ENCODE assay signal across 9 cellular contexts in genomic region chr11:129766858-129767604, GRCh38. TPM values are rescaled to one million over a fixed set of nuclear protein-coding genes. Genes with fewer than 3 reads are reported as not detected.
A peak's percentile ranks its signal among the peaks of the same experiment; 100 is the strongest.
DNase-seq lines count a peak whose midpoint lies in the region; ATAC-seq and TF ChIP-seq lines count a peak whose summit lies in the region.
"Had no signal": no experiment of that assay in that cellular context is flagged by ENCODE, and none has a peak within 500 bp of the region (broad histone marks: within the 10 kb centered on the region; RNA-seq: fewer than 3 reads in every experiment).

No MANE protein-coding gene starts in this region.

- H3K4me3 ChIP-seq in HCT116 (replicated peaks in 1 of 2; ENCODE audit: low read depth in 1 of 2, low read length in 2 of 2) (no peak overlapping the region), RWPE2 (ENCODE audit: severe bottlenecking) (no peak overlapping the region), esophagus squamous epithelium (no peak overlapping the region), suprapubic skin (no peak overlapping the region)
- H3K4me3 ChIP-seq: skin epidermis had no signal

- TF ChIP-seq EP300 in suprapubic skin (IDR thresholded peaks at IDR 0.05) = no peak

- no peaks in the 10 kb centered on the region for H3K36me3 ChIP-seq in HCT116 (ENCODE audit: control insufficient read depth in 1 of 2, insufficient read depth in 2 of 2, low read length in 2 of 2)
- no peaks in the 10 kb centered on the region for H3K36me3 ChIP-seq in RWPE2 (ENCODE audit: low read depth)
- H3K36me3 ChIP-seq in esophagus squamous epithelium = no peaks in the 10 kb centered on the region
- no peaks in the 10 kb centered on the region for H3K36me3 ChIP-seq in suprapubic skin

- H3K4me2 ChIP-seq in HCT116 (ENCODE audit: low read length) = peak overlapping the region; percentile 53

- H3K27me3 ChIP-seq in HCT116 (ENCODE audit: insufficient read depth, low read length) (no peaks in the 10 kb centered on the region), RWPE2 (ENCODE audit: insufficient read depth, poor library complexity, severe bottlenecking) (no peaks in the 10 kb centered on the region), esophagus squamous epithelium (no peaks in the 10 kb centered on the region), suprapubic skin (no peaks in the 10 kb centered on the region)

- no TSS peak for BruUV-seq in HCT116 (replicated peaks; lab: Mats Ljungman, UMichigan)

- H2AFZ ChIP-seq in HCT116 (ENCODE audit: low read depth, low read length, poor library complexity, severe bottlenecking) = peak overlapping the region; percentile 96

- no peaks in the 10 kb centered on the region for H4K20me1 ChIP-seq in HCT116 (ENCODE audit: insufficient read depth)

- CTCF ChIA-PET in HCT116 (lab: Charles Lee) = interaction anchor here (0.8 to 0.9 kb wide), 2 partner anchors 365 kb away, joined by 5 read pairs; no protein-coding TSS in a partner anchor

- H3K27ac ChIP-seq in HCT116 (ENCODE audit: low read depth, low read length) (no peak overlapping the region), RWPE2 (ENCODE audit: poor library complexity, severe bottlenecking) (no peak overlapping the region), esophagus squamous epithelium (no peak overlapping the region), suprapubic skin (no peak overlapping the region)
- H3K27ac ChIP-seq: skin epidermis had no signal

- ATAC-seq in HCT116 = peak; percentile 89
- ATAC-seq in RWPE2 (ENCODE audit: low read depth) = 0 out of 3 replicates have a peak, but pooled peaks have one; percentile 42

- peak; percentile 72 for TF ChIP-seq RAD21 in HCT116 (IDR thresholded peaks at IDR 0.05; ENCODE audit: low read depth)

- POLR2A ChIA-PET in HCT116 (lab: Charles Lee) = no interaction called here

- H3K79me2 ChIP-seq in HCT116 (ENCODE audit: insufficient read depth, low read length) = no peaks in the 10 kb centered on the region

- TF ChIP-seq POLR2A in HCT116 (IDR thresholded peaks at IDR 0.05; ENCODE audit: borderline replicate concordance, extremely low read depth, insufficient read depth, insufficient read length) (no peak), esophagus squamous epithelium (IDR thresholded peaks at IDR 0.05) (no peak), suprapubic skin (IDR thresholded peaks at IDR 0.05) (no peak)

- 22 to 29% methylated on average over 8 of the region's 8 CpGs for WGBS in esophagus squamous epithelium, 2 donors
- 42% methylated on average over 8 of the region's 8 CpGs for whole genome bisulfite sequencing in suprapubic skin

- TF ChIP-seq CTCF in HCT116 (IDR thresholded peaks at IDR 0.05 in 2 of 3, conservative IDR thresholded peaks at IDR 0.05 in 1 of 3; ENCODE audit: borderline replicate concordance in 1 of 3, insufficient read depth in 1 of 3, low read depth in 2 of 3, low read length in 2 of 3) (peak; percentile 49 to 70 (median 61); a peak in 5 of 6 replicates), RWPE2 (IDR thresholded peaks at IDR 0.05; ENCODE audit: poor library complexity, severe bottlenecking) (peak; percentile 68), esophagus squamous epithelium (IDR thresholded peaks at IDR 0.05) (peak in 4 of 6 experiments; percentile 17 to 51 (median 25)), suprapubic skin (IDR thresholded peaks at IDR 0.05) (no peak)

- RAD21 ChIA-PET in HCT116 (lab: Charles Lee; ENCODE audit: low non-redundant PET in 1 of 2, low total read pairs in 2 of 2, uncharacterized antibody in 2 of 2, unreplicated experiment in 2 of 2) = no interaction called here

- H3K9me3 ChIP-seq in HCT116 (ENCODE audit: control insufficient read depth in 1 of 2, insufficient read depth in 1 of 2, low read depth in 1 of 2, low read length in 2 of 2) (no peaks in the 10 kb centered on the region), RWPE2 (ENCODE audit: severe bottlenecking) (no peaks in the 10 kb centered on the region), esophagus squamous epithelium (no peaks in the 10 kb centered on the region), suprapubic skin (no peaks in the 10 kb centered on the region)

- no peaks in the 10 kb centered on the region for H3K9me2 ChIP-seq in HCT116 (ENCODE audit: insufficient read depth)

- peak; percentile 19 for DNase-seq in DMS114 treated with DMSO at 0.1 percent for 48 hours (lab: John Stamatoyannopoulos, UW; ENCODE audit: unreplicated experiment)
- DNase-seq in HCT116 (ENCODE audit: low read depth, low spot score) = peak; percentile 44
- no peak for DNase-seq in RWPE2 (ENCODE audit: low spot score)
- no peak for DNase-seq in esophagus squamous epithelium (lab: John Stamatoyannopoulos, UW)
- DNase-seq in suprapubic skin (ENCODE audit: low spot score in 2 of 2) = no peak
- DNase-seq in NCI-H187 (lab: John Stamatoyannopoulos, UW) = no peak
- DNase-seq in middle frontal gyrus (ENCODE audit: extremely low spot score, low spot score) = no peak
- DNase-seq in stimulated activated CD4-positive, alpha-beta T cell treated with anti-CD3 and anti-CD28 coated beads, Interleukin-2, amount 100 ng/mL, for 48 hours = no peak

- H3K4me1 ChIP-seq in HCT116 (ENCODE audit: control insufficient read depth in 1 of 2, insufficient read depth in 2 of 2, low read length in 2 of 2) = peaks cover 0 to 13% of the 10 kb centered on the region in 2 experiments; a peak in 1 of 4 replicates
- H3K4me1 ChIP-seq in RWPE2 (ENCODE audit: insufficient read depth, poor library complexity, severe bottlenecking) = no peaks in the 10 kb centered on the region
- H3K4me1 ChIP-seq in esophagus squamous epithelium = peaks cover 0 to 12% (median 3%) of the 10 kb centered on the region in 3 donors
- peaks cover 4% of the 10 kb centered on the region for H3K4me1 ChIP-seq in suprapubic skin

- no peak overlapping the region for H3K9ac ChIP-seq in HCT116 (ENCODE audit: low read length)

- intact Hi-C loops in HCT116 (cut with micrococcal nuclease) (loop anchor here (5.0 kb wide), 1 partner anchor 365 kb away; no protein-coding TSS in a partner anchor), esophagus squamous epithelium (cut with DNase I) (no loop called here)

TF ChIP-seq in HCT116, 20 proteins besides CTCF, POLR2A, EP300 and RAD21:
- TF ChIP-seq EGR1 (IDR thresholded peaks at IDR 0.05; ENCODE audit: low read depth) (no peak), EZH2phosphoT487 (IDR thresholded peaks at IDR 0.05; ENCODE audit: borderline replicate concordance) (no peak), ZBTB33 (IDR thresholded peaks at IDR 0.05; ENCODE audit: extremely low read depth, insufficient replicate concordance, low read length) (no peak), ZNF274 (IDR thresholded peaks at IDR 0.05; ENCODE audit: low read depth, low read length) (no peak), ELF1 (IDR thresholded peaks at IDR 0.05; ENCODE audit: borderline replicate concordance, low read depth) (no peak), CBX3 (IDR thresholded peaks at IDR 0.05; ENCODE audit: low read depth) (peak; percentile 39; the same call in 1 of the 2 replicates)

RNA-seq across cellular contexts. Expression of gene TMEM45B, which starts 48.6 kb away (rescaled TPM):
- not detected for total RNA-seq in HCT116 (2021; ENCODE audit: unreplicated experiment)
- polyA plus RNA-seq in HCT116 (2012) = 0.12 and 0.35 TPM in 2 replicates
- 100 to 1,000 TPM in 2 of 4 donors, 10 to 100 TPM in 2; 30.1 to 127 (median 92.9) TPM for total RNA-seq in esophagus squamous epithelium
- 10 to 100 TPM; 19.9 to 42.0 (median 35.9) TPM for total RNA-seq in suprapubic skin

Comparison
In these comparisons a context has a peak if more than half of its experiments do, and no peak if none do; other contexts are left out.
1. DNase-seq: peak in DMS114 treated with DMSO at 0.1 percent for 48 hours (single experiment) and HCT116 (single experiment); none in RWPE2 (single experiment), esophagus squamous epithelium (single experiment), suprapubic skin (0 of 2), NCI-H187 (0 of 2), middle frontal gyrus (single experiment) and stimulated activated CD4-positive, alpha-beta T cell treated with anti-CD3 and anti-CD28 coated beads, Interleukin-2, amount 100 ng/mL, for 48 hours (0 of 2).
2. CTCF ChIP-seq: peak in HCT116 (3 of 3), RWPE2 (single experiment) and esophagus squamous epithelium (4 of 6); none in suprapubic skin (0 of 2).
3. RNA of gene TMEM45B, which starts 48.6 kb away (total RNA-seq): 30.1 to 127 TPM in esophagus squamous epithelium and 19.9 to 42.0 TPM in suprapubic skin; not detected in HCT116 (single experiment); every median in the first group is over 10 times any median in the second.